Comparison of ENCODE assay signal across 16 cellular contexts in genomic region chr10:71705582-71705981, GRCh38. TPM values are rescaled to one million over a fixed set of nuclear protein-coding genes. Genes with fewer than 3 reads are reported as not detected.
DNase-seq lines count a peak whose midpoint lies in the region; ATAC-seq, FAIRE-seq and TF ChIP-seq lines count a peak whose summit lies in the region.
"Had no signal": no experiment of that assay in that cellular context is flagged by ENCODE, and none has a peak within 500 bp of the region (broad histone marks: within the 10 kb centered on the region; RNA-seq: fewer than 3 reads in every experiment).

No MANE protein-coding gene starts in this region.

- H3F3A ChIP-seq in SK-N-SH (replicated peaks; ENCODE audit: insufficient read depth), result no peaks in the 10 kb centered on the region

- H3K4me1 ChIP-seq in SK-N-SH (ENCODE audit: control insufficient read depth in 1 of 2, insufficient read depth in 2 of 2, low read depth in 1 of 2, low read length in 1 of 2), result peaks cover 0 to 12% of the 10 kb centered on the region in 2 experiments; a peak in 1 of 4 replicates

- peak overlapping the region; percentile 69 for H3K27ac Mint-ChIP-seq in stimulated activated effector memory CD8-positive, alpha-beta T cell treated with anti-CD3 and anti-CD28 coated beads, Interleukin-12 subunit alpha, Interleukin-12 subunit beta, amount 100 ng/mL, for 72 hours
- no peak overlapping the region for H3K27ac Mint-ChIP-seq in activated CD4-positive, alpha-beta memory T cell treated with anti-CD3 and anti-CD28 coated beads for 36 hours

- no peak overlapping the region for H3K4me3 Mint-ChIP-seq in stimulated activated effector memory CD8-positive, alpha-beta T cell treated with anti-CD3 and anti-CD28 coated beads, Interleukin-12 subunit alpha, Interleukin-12 subunit beta, amount 100 ng/mL, for 72 hours
- no peak overlapping the region for H3K4me3 Mint-ChIP-seq in activated CD4-positive, alpha-beta memory T cell treated with anti-CD3 and anti-CD28 coated beads for 36 hours

- H3K27me3 ChIP-seq in SK-N-SH (ENCODE audit: insufficient read depth) (peaks cover 29% of the 10 kb centered on the region), MG63 (no peaks in the 10 kb centered on the region), bronchial epithelial cell (ENCODE audit: control insufficient read depth, insufficient read depth, low read length) (no peaks in the 10 kb centered on the region)
- H3K27me3 ChIP-seq: Peyer's patch had no signal

- POLR2A ChIA-PET in SK-N-SH (lab: Yijun Ruan, JAX), result interaction anchor here (0.7 kb wide), 1 partner anchor 295 kb away, joined by 3 read pairs; no protein-coding TSS in a partner anchor
- POLR2A ChIA-PET in activated CD4-positive, alpha-beta memory T cell treated with anti-CD3 and anti-CD28 coated beads for 36 hours (lab: Charles Lee), result interaction anchor here (1.3 kb wide), 1 partner anchor 21 kb away, joined by 3 read pairs; no protein-coding TSS in a partner anchor

- no peaks in the 10 kb centered on the region for H3K36me3 Mint-ChIP-seq in stimulated activated effector memory CD8-positive, alpha-beta T cell treated with anti-CD3 and anti-CD28 coated beads, Interleukin-12 subunit alpha, Interleukin-12 subunit beta, amount 100 ng/mL, for 72 hours
- no peaks in the 10 kb centered on the region for H3K36me3 Mint-ChIP-seq in activated CD4-positive, alpha-beta memory T cell treated with anti-CD3 and anti-CD28 coated beads for 36 hours

- no peak overlapping the region for H3K27ac ChIP-seq in SK-N-SH (ENCODE audit: low read depth in 2 of 2, low read length in 1 of 2)
- H3K27ac ChIP-seq: C4-2B, Peyer's patch had no signal

- ATAC-seq in SK-N-SH treated with all-trans-retinoic acid at 6 μM for 48 hours, result peak; percentile 16; the same call in 1 of the 3 replicates
- no peak for ATAC-seq in stimulated activated effector memory CD8-positive, alpha-beta T cell treated with anti-CD3 and anti-CD28 coated beads, Interleukin-12 subunit alpha, Interleukin-12 subunit beta, amount 100 ng/mL, for 72 hours

- no peak for FAIRE-seq in bronchial epithelial cell (lab: Jason Lieb, UNC)
- FAIRE-seq: A204.1, GM12891 had no signal

- no peak for TF ChIP-seq EP300 in SK-N-SH (IDR thresholded peaks at IDR 0.05; ENCODE audit: borderline replicate concordance in 1 of 2, low read depth in 1 of 2, low read length in 1 of 2)

- H3K9me3 Mint-ChIP-seq in stimulated activated effector memory CD8-positive, alpha-beta T cell treated with anti-CD3 and anti-CD28 coated beads, Interleukin-12 subunit alpha, Interleukin-12 subunit beta, amount 100 ng/mL, for 72 hours, result no peaks in the 10 kb centered on the region
- no peaks in the 10 kb centered on the region for H3K9me3 Mint-ChIP-seq in activated CD4-positive, alpha-beta memory T cell treated with anti-CD3 and anti-CD28 coated beads for 36 hours

- H3K79me2 ChIP-seq in SK-N-SH (ENCODE audit: insufficient read depth), result no peaks in the 10 kb centered on the region

- no peaks in the 10 kb centered on the region for H3K9me3 ChIP-seq in SK-N-SH
- H3K9me3 ChIP-seq in MG63, result no peaks in the 10 kb centered on the region
- H3K9me3 ChIP-seq: Peyer's patch had no signal

- no peaks in the 10 kb centered on the region for H3K9me2 ChIP-seq in SK-N-SH

- no peak overlapping the region for H3K4me2 ChIP-seq in SK-N-SH

- CTCF ChIA-PET in SK-N-SH (lab: Yijun Ruan, JAX), result interaction anchor here (0.6 to 14.1 kb wide), 16 partner anchors 7 to 392 kb away, joined by 3 to 195 read pairs (median 6); partner anchors contain the start of gene CDH23
- CTCF ChIA-PET in activated CD4-positive, alpha-beta memory T cell treated with anti-CD3 and anti-CD28 coated beads for 36 hours (lab: Charles Lee), result interaction anchor here (0.9 to 7.2 kb wide), 8 partner anchors 9 to 390 kb away, joined by 3 to 131 read pairs (median 4); partner anchors contain the start of gene C10orf105

- no peaks in the 10 kb centered on the region for H4K20me1 ChIP-seq in SK-N-SH (ENCODE audit: insufficient read depth)

- no peak overlapping the region for H3K9ac ChIP-seq in SK-N-SH

- H3K4me3 ChIP-seq in SK-N-SH (ENCODE audit: low read depth in 2 of 2, low read length in 1 of 2) (no peak overlapping the region), MG63 (no peak overlapping the region), bronchial epithelial cell (ENCODE audit: low read depth, low read length) (no peak overlapping the region)
- H3K4me3 ChIP-seq: Peyer's patch had no signal

- DNase-seq in SK-N-SH (no peak), MG63 (peak; percentile 11), bronchial epithelial cell (ENCODE audit: low read depth) (peak; percentile 85), NCI-H2196 (lab: John Stamatoyannopoulos, UW; ENCODE audit: unreplicated experiment) (no peak), GM10266 (ENCODE audit: extremely low spot score) (no peak)
- DNase-seq in stimulated activated effector memory CD8-positive, alpha-beta T cell treated with anti-CD3 and anti-CD28 coated beads, Interleukin-12 subunit alpha, Interleukin-12 subunit beta, amount 100 ng/mL, for 72 hours (ENCODE audit: low spot score in 2 of 2), result no peak
- no peak for DNase-seq in activated CD4-positive, alpha-beta memory T cell treated with anti-CD3 and anti-CD28 coated beads for 36 hours
- DNase-seq: HCEC 1CT, NCI-H1436 treated with DMSO at 0.1 percent for 48 hours, NCI-H748 treated with DMSO at 0.1 percent for 48 hours, Peyer's patch, SIG-M5 had no signal

- intact Hi-C loops in activated CD4-positive, alpha-beta memory T cell treated with anti-CD3 and anti-CD28 coated beads for 36 hours (cut with micrococcal nuclease), result loop anchor here (5.0 kb wide), 2 partner anchors 308 to 388 kb away; partner anchors contain the start of genes CDH23 and SLC29A3

- H3K27me3 Mint-ChIP-seq in activated CD4-positive, alpha-beta memory T cell treated with anti-CD3 and anti-CD28 coated beads for 36 hours, result no peaks in the 10 kb centered on the region

- WGBS in SK-N-SH (ENCODE audit: low lambda C conversion rate), result 26% methylated on average over 2 of the region's 2 CpGs

- H3K36me3 ChIP-seq in SK-N-SH (replicated peaks in 1 of 2; ENCODE audit: control insufficient read depth in 1 of 2, insufficient read depth in 2 of 2, low read length in 1 of 2) (no peaks in the 10 kb centered on the region), MG63 (no peaks in the 10 kb centered on the region), bronchial epithelial cell (ENCODE audit: control insufficient read depth, insufficient read depth, low read length) (no peaks in the 10 kb centered on the region)
- H3K36me3 ChIP-seq: Peyer's patch had no signal

- TF ChIP-seq RAD21 in SK-N-SH (IDR thresholded peaks at IDR 0.05; ENCODE audit: low read length), result no peak

- no peak overlapping the region for H2AFZ ChIP-seq in SK-N-SH (ENCODE audit: low read depth)

- TF ChIP-seq CTCF in SK-N-SH (IDR thresholded peaks at IDR 0.05) (no peak), bronchial epithelial cell (IDR thresholded peaks at IDR 0.05; ENCODE audit: insufficient read depth, low read length, severe bottlenecking) (no peak), GM10266 (IDR thresholded peaks at IDR 0.05; ENCODE audit: control insufficient read depth, insufficient read depth, low read depth, missing control alignments) (no peak)

- peaks cover 19% of the 10 kb centered on the region for H3K4me1 Mint-ChIP-seq in stimulated activated effector memory CD8-positive, alpha-beta T cell treated with anti-CD3 and anti-CD28 coated beads, Interleukin-12 subunit alpha, Interleukin-12 subunit beta, amount 100 ng/mL, for 72 hours
- H3K4me1 Mint-ChIP-seq in activated CD4-positive, alpha-beta memory T cell treated with anti-CD3 and anti-CD28 coated beads for 36 hours (ENCODE audit: low read depth), result peaks cover 23% of the 10 kb centered on the region

TF ChIP-seq in SK-N-SH treated with all-trans-retinoic acid at 6 μM for 48 hours, 23 proteins besides CTCF, POLR2A, EP300 and RAD21 (continues in another document):
- TF ChIP-seq ZFP30 (CRISPR knock-in tag; IDR thresholded peaks at IDR 0.05), result no peak
- no peak for TF ChIP-seq ZNF8 (CRISPR knock-in tag; IDR thresholded peaks at IDR 0.05)
- no peak for TF ChIP-seq BACH2 (CRISPR knock-in tag; IDR thresholded peaks at IDR 0.05; ENCODE audit: borderline replicate concordance)
- TF ChIP-seq CREB5 (CRISPR knock-in tag; IDR thresholded peaks at IDR 0.05; ENCODE audit: low read depth), result no peak
- TF ChIP-seq ESRRG (CRISPR knock-in tag; IDR thresholded peaks at IDR 0.05), result no peak

TF ChIP-seq in SK-N-SH, 30 proteins besides CTCF, POLR2A, EP300 and RAD21:
- TF ChIP-seq FOXJ3 (CRISPR knock-in tag; IDR thresholded peaks at IDR 0.05) (no peak), TCF12 (IDR thresholded peaks at IDR 0.05) (no peak), RCOR1 (IDR thresholded peaks at IDR 0.05; ENCODE audit: low read length) (no peak), FOXM1 (IDR thresholded peaks at IDR 0.05; ENCODE audit: low read depth) (no peak), FOSL2 (IDR thresholded peaks at IDR 0.05; ENCODE audit: borderline replicate concordance, low read depth) (no peak), TAF1 (IDR thresholded peaks at IDR 0.05; ENCODE audit: borderline replicate concordance, low read depth, low read length) (no peak), SMC3 (IDR thresholded peaks at IDR 0.05; ENCODE audit: low read depth, low read length) (no peak), MXI1 (IDR thresholded peaks at IDR 0.05; ENCODE audit: low read depth, low read length) (no peak), CHD2 (IDR thresholded peaks at IDR 0.05; ENCODE audit: low read length, partially characterized antibody) (no peak), RXRA (IDR thresholded peaks at IDR 0.05; ENCODE audit: borderline replicate concordance, low read depth) (no peak), USF2 (IDR thresholded peaks at IDR 0.05; ENCODE audit: borderline replicate concordance, low read depth, low read length) (no peak)

RNA-seq across cellular contexts. Expression of gene C10orf105, which starts 14.0 kb away (rescaled TPM):
- not detected in 2 replicates for polyA plus RNA-seq in SK-N-SH (2012; rRNA removed)
- under 0.01 TPM in 1 of 2 replicates, not detected in the other for polyA plus RNA-seq in SK-N-SH (2012; cell fraction: cytosol; rRNA removed)
- 0.01 TPM in 2 replicates for polyA plus RNA-seq in SK-N-SH (2012; cell fraction: nucleus; rRNA removed)
- total RNA-seq in MG63 (2014; rRNA removed; shearing (Covaris generic); ENCODE audit: low replicate concordance), result not detected in 2 replicates
- not detected in 2 replicates for total RNA-seq in bronchial epithelial cell
- total RNA-seq in activated CD4-positive, alpha-beta memory T cell treated with anti-CD3 and anti-CD28 coated beads for 36 hours, result under 1 TPM; 0.63 to 0.76 TPM

Comparison
In these comparisons a context has a peak if more than half of its experiments do, and no peak if none do; other contexts are left out.
1. DNase-seq: peak in MG63 (single experiment) and bronchial epithelial cell (single experiment); none in SK-N-SH (single experiment), stimulated activated effector memory CD8-positive, alpha-beta T cell treated with anti-CD3 and anti-CD28 coated beads, Interleukin-12 subunit alpha, Interleukin-12 subunit beta, amount 100 ng/mL, for 72 hours (0 of 2), activated CD4-positive, alpha-beta memory T cell treated with anti-CD3 and anti-CD28 coated beads for 36 hours (single experiment), NCI-H2196 (single experiment) and GM10266 (single experiment).